In the genomic region with DNA sequence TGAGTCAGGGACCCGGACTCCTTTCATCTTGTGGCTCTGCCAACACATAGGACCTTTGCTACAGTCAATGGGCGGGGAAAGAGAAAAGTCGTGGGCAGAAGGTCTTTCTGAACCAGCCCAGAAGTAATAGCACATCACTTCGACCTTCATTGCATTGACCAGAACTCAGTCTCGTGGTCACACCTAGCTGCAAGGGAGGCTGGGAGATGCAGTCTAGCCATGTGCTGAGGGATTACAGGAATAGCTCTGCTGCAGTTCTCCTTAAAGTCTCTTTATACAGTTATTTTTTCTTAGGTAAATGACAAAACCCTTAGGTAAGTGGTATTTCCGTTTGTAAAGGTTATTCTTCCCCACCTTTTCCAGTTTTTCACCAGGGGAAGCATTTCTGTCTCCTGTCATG, we compare ENCODE assay signal across 8 cellular contexts. TPM values are rescaled to one million over a fixed set of nuclear protein-coding genes. Genes with fewer than 3 reads are reported as not detected.
"Had no signal": no experiment of that assay in that cellular context is flagged by ENCODE, and none has a peak within 500 bp of the region (broad histone marks: within the 10 kb centered on the region; RNA-seq: fewer than 3 reads in every experiment).

No MANE protein-coding gene starts in this region.

- DNase-seq: IMR-90, KBM-7, KG1 had no signal

- H3K4me3 Mint-ChIP-seq: IgD-negative memory B cell had no signal

- ATAC-seq: HepG2 had no signal

- FAIRE-seq: HepG2, HTR-8/SVneo had no signal

- H3K36me3 Mint-ChIP-seq: IgD-negative memory B cell had no signal

- H3K27ac ChIP-seq: HL-60 had no signal

RNA-seq across cellular contexts. Expression of a gene that starts 25.4 kb away (rescaled TPM):
- total RNA-seq: HepG2, HT1080, IMR-90 had no signal
- polyA plus RNA-seq: IgD-negative memory B cell, IMR-90 had no signal
